Comparison of ENCODE assay signal across 8 cellular contexts in the genomic region with DNA sequence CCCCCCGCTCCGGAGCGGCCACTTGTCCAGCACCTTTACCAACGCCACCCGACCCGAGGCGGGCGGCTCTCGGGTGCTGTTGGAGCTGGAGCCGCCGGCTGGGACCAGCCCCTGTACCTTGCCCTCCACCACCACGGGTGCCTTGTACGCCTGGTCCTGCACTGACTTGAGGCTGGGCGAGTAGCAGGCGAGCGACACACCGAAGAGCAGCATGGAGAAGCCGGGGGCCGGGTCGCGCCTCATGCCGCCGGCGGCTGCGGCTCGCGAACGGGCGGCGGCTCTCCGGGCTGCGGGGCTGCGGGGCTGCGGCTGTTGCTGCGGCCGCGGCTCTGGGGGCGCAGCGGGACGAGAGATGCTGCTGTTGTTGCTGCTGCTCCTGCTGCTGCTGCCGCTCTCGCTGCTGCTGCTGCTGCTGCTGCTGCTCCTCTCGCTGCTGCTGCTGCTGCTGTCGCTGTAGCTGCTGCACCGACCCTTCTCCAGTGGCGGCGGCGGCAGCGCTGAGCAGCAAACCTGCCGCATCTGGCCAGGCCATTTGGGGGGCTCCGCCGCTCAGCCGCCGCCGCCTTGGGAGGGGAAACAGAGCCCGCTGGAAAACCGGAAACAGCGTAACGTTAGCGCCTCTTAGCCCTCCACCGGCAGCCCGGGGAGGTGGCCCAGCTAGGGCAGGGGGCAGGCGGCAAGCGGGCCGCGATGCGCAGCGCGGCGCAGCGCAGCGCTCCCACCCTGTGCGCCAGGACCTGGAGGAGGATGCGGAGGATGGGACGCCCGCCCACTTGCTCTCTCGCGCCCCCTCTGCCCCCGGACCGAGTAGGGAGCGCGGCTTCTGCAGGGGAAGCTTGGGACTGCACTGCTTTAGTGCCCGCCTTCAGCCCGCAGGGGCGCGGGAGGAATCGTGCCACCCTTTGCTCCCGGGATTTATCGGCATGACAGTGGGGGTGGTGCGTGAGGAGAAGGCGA. TPM values are rescaled to one million over a fixed set of nuclear protein-coding genes. Genes with fewer than 3 reads are reported as not detected.
DNase-seq lines count a peak whose midpoint lies in the region; ATAC-seq and TF ChIP-seq lines count a peak whose summit lies in the region.

A gene (minus strand): TSS at position 749 of the 957 bp plus-strand sequence.

- no peak within 1 kb of the TSS for H3K9ac ChIP-seq in iPS-15b (ENCODE audit: low read depth, low read length)

- DNase-seq in EL (peak; percentile 72), LHCN-M2 (ENCODE audit: low read depth) (peak; percentile 56), T-helper 9 cell (peak; percentile 47), skeletal muscle cell (ENCODE audit: low read depth) (no peak)

- H3K27me3 Mint-ChIP-seq in brain, result peaks cover 70% of the 10 kb centered on the region

- H3K9me3 ChIP-seq in iPS-15b (ENCODE audit: control insufficient read depth, insufficient read depth, low read length), result no peaks in the 10 kb centered on the region

- TF ChIP-seq CTCF in brain (conservative IDR thresholded peaks at IDR 0.05), result peak; percentile 63 to 67

- H3K4me3 ChIP-seq in iPS-15b (ENCODE audit: low read depth, low read length), result peak within 1 kb of the TSS; percentile 67
- H3K4me3 ChIP-seq in skeletal muscle cell (ENCODE audit: low read depth, low read length), result peak within 1 kb of the TSS; percentile 61

- no peaks in the 10 kb centered on the region for H3K9me3 Mint-ChIP-seq in brain

- H3K4me3 Mint-ChIP-seq in brain, result peak within 1 kb of the TSS; percentile 59 to 93 (median 88)

- H3K36me3 ChIP-seq in iPS-15b (ENCODE audit: control insufficient read depth, insufficient read depth, low read length), result no peaks in the 10 kb centered on the region

- peaks cover 37% of the 10 kb centered on the region for H3K4me1 Mint-ChIP-seq in brain

- H3K4me1 ChIP-seq in iPS-15b (ENCODE audit: control insufficient read depth, insufficient read depth, low read length), result peaks cover 13% of the 10 kb centered on the region

- peaks cover 72% of the 10 kb centered on the region for H3K27me3 ChIP-seq in iPS-15b (ENCODE audit: control insufficient read depth, insufficient read depth, low read length)

- ATAC-seq in GM21825 (IDR thresholded peaks at IDR 0.05; ENCODE audit: unreplicated experiment) (peak; percentile 55), GM18861 (IDR thresholded peaks at IDR 0.05; ENCODE audit: unreplicated experiment) (no peak)

- no peaks in the 10 kb centered on the region for H3K36me3 Mint-ChIP-seq in brain

- H3K27ac Mint-ChIP-seq in brain, result peak within 1 kb of the TSS in 4 of 5 experiments; percentile 41 to 82 (median 58)

RNA-seq across cellular contexts. Expression of the gene that starts here (rescaled TPM):
- total RNA-seq in LHCN-M2 (2014; rRNA removed), result not detected in 2 replicates
- 0.02 TPM for polyA plus RNA-seq in LHCN-M2 (2012)
- 1.6 TPM for polyA plus RNA-seq in brain (ENCODE audit: insufficient read depth, low read depth, low replicate concordance)

Comparison
In these comparisons a context has a peak if more than half of its experiments do, and no peak if none do; other contexts are left out.
1. Peak in DNase-seq in LHCN-M2; RNA of the gene not detected or under 1 TPM.